In genomic region chr1:178275553-178275952, GRCh38 we compare ENCODE assay signal across 17 cellular contexts.
A peak's percentile ranks its signal among the peaks of the same experiment; 100 is the strongest.
DNase-seq lines count a peak whose midpoint lies in the region; ATAC-seq, FAIRE-seq and TF ChIP-seq lines count a peak whose summit lies in the region.
"Had no signal": no experiment of that assay in that cellular context is flagged by ENCODE, and none has a peak within 500 bp of the region (broad histone marks: within the 10 kb centered on the region; RNA-seq: fewer than 3 reads in every experiment).

No MANE protein-coding gene starts in this region.

- H3K36me3 ChIP-seq in HUES64 (ENCODE audit: insufficient read depth, low read length) (no peaks in the 10 kb centered on the region), GM12878 (ENCODE audit: control insufficient read depth in 2 of 2, insufficient read depth in 2 of 2, low read length in 1 of 2) (no peaks in the 10 kb centered on the region), HepG2 (replicated peaks in 1 of 2; ENCODE audit: control insufficient read depth in 1 of 2, insufficient read depth in 2 of 2, low read length in 2 of 2) (no peaks in the 10 kb centered on the region)
- H3K36me3 ChIP-seq: gastrocnemius medialis, transverse colon had no signal

- H2AFZ ChIP-seq in GM12878 (ENCODE audit: control insufficient read depth, low read depth, low read length) (no peak overlapping the region), HepG2 (ENCODE audit: low read length) (no peak overlapping the region)

- ATAC-seq in GM12878 (peak; percentile 40; the same call in 2 of the 3 replicates), HepG2 (no peak)
- ATAC-seq: gastrocnemius medialis; mucosa of descending colon; stimulated activated memory B cell treated with anti-CD40 and anti-IgM and Interleukin-4, amounts not matched to agents 10 μg/mL and 1 μg/mL and 100 μg/mL, for 72 hours had no signal

- CTCF ChIA-PET in GM12878 (lab: Yijun Ruan, JAX): interaction anchor here (1.5 kb wide), 1 partner anchor 11 kb away, joined by 4 read pairs; no protein-coding TSS in a partner anchor
- CTCF ChIA-PET in HepG2 (lab: Yijun Ruan, JAX; ENCODE audit: low intra/inter-chr PET ratio, low total read pairs): no interaction called here

- POLR2A ChIA-PET in GM12878 (lab: Charles Lee) (no interaction called here), HepG2 (lab: Yijun Ruan, JAX) (no interaction called here)

- SMC1A ChIA-PET in GM12878 (lab: Charles Lee; ENCODE audit: uncharacterized antibody, unreplicated experiment): no interaction called here

- H4K20me1 ChIP-seq in GM12878 (ENCODE audit: control insufficient read depth, insufficient read depth) (no peaks in the 10 kb centered on the region), HepG2 (ENCODE audit: insufficient read depth, low read length) (no peaks in the 10 kb centered on the region)

- H3K4me2 ChIP-seq in GM12878 (ENCODE audit: control insufficient read depth, insufficient read depth) (no peak overlapping the region), HepG2 (ENCODE audit: low read depth, low read length) (no peak overlapping the region)

- H3K4me3 ChIP-seq in HUES64 (ENCODE audit: low read length): no peak overlapping the region
- H3K4me3 ChIP-seq in GM12878: no peak overlapping the region
- no peak overlapping the region for H3K4me3 ChIP-seq in HepG2 (replicated peaks in 1 of 3; ENCODE audit: insufficient read depth in 1 of 3, low read depth in 2 of 3, low read length in 3 of 3)
- H3K4me3 ChIP-seq: gastrocnemius medialis, mucosa of descending colon, transverse colon had no signal

- TF ChIP-seq EP300 in GM12878 (IDR thresholded peaks at IDR 0.05; ENCODE audit: borderline replicate concordance in 1 of 2, control insufficient read depth in 1 of 2, low read depth in 2 of 2, low read length in 2 of 2) (no peak), HepG2 (IDR thresholded peaks at IDR 0.05; ENCODE audit: low read depth in 2 of 2, low read length in 2 of 2) (no peak), HepG2 (CRISPR knock-in tag; IDR thresholded peaks at IDR 0.05; ENCODE audit: borderline replicate concordance) (no peak)

- TF ChIP-seq POLR2A in GM12878 (IDR thresholded peaks at IDR 0.05; ENCODE audit: low read depth, low read length): no peak
- no peak for TF ChIP-seq POLR2A in HepG2 (IDR thresholded peaks at IDR 0.05; ENCODE audit: insufficient read depth in 1 of 2, low read depth in 2 of 2, low read length in 2 of 2)

- H3K79me2 ChIP-seq in GM12878 (ENCODE audit: control insufficient read depth, insufficient read depth, low read length): no peaks in the 10 kb centered on the region
- H3K79me2 ChIP-seq in HepG2 (ENCODE audit: insufficient read depth, low read length): no peaks in the 10 kb centered on the region

- H3K9me3 ChIP-seq in HUES64 (ENCODE audit: insufficient read depth, low read depth, low read length) (peaks cover 8% of the 10 kb centered on the region; the same call in 1 of the 2 replicates), GM12878 (replicated peaks; ENCODE audit: control insufficient read depth, insufficient read depth, low read length) (no peaks in the 10 kb centered on the region), HepG2 (ENCODE audit: low read length) (no peaks in the 10 kb centered on the region)
- H3K9me3 ChIP-seq: gastrocnemius medialis, mucosa of descending colon, transverse colon had no signal

- H3K9ac ChIP-seq in HUES64 (ENCODE audit: low read depth, low read length): no peak overlapping the region
- no peak overlapping the region for H3K9ac ChIP-seq in GM12878 (ENCODE audit: control insufficient read depth, insufficient read depth, low read length)
- no peak overlapping the region for H3K9ac ChIP-seq in HepG2 (ENCODE audit: insufficient read depth, low read depth, low read length)

- DNase-seq in CD1c-positive myeloid dendritic cell (ENCODE audit: extremely low spot score): peak; percentile 37
- DNase-seq in GM12878 (ENCODE audit: low read depth, low spot score): no peak
- no peak for DNase-seq in T1000 (lab: John Stamatoyannopoulos, UW)
- DNase-seq in HepG2 (ENCODE audit: low spot score): no peak
- no peak for DNase-seq in T-helper 9 cell
- DNase-seq in caudate nucleus (lab: John Stamatoyannopoulos, UW): no peak
- DNase-seq: activated CD4-positive, CD25-positive, alpha-beta regulatory T cell; activated naive CD4-positive, alpha-beta T cell treated with Interleukin-2 at 50 U/mL for 16 hours; effector CD4-positive, alpha-beta T cell; gastrocnemius medialis; mucosa of descending colon; NCI-H1436; NCI-H446; transverse colon had no signal

- BruUV-seq in GM12878 (replicated peaks; lab: Mats Ljungman, UMichigan) (no TSS peak), HepG2 (replicated peaks; lab: Mats Ljungman, UMichigan) (no TSS peak)

- RAD21 ChIA-PET in GM12878 (lab: Charles Lee; ENCODE audit: unreplicated experiment): no interaction called here

- H3K27me3 ChIP-seq in HUES64 (ENCODE audit: insufficient read depth, low read length): no peaks in the 10 kb centered on the region
- no peaks in the 10 kb centered on the region for H3K27me3 ChIP-seq in GM12878 (replicated peaks in 1 of 2; ENCODE audit: control insufficient read depth in 2 of 2, insufficient read depth in 2 of 2, low read length in 1 of 2)
- no peaks in the 10 kb centered on the region for H3K27me3 ChIP-seq in HepG2 (ENCODE audit: control insufficient read depth in 1 of 2, insufficient read depth in 2 of 2, low read length in 2 of 2)
- H3K27me3 ChIP-seq: gastrocnemius medialis, transverse colon had no signal

- intact Hi-C loops in GM12878 (cut with micrococcal nuclease; ENCODE audit: unreplicated experiment) (no loop called here), HepG2 (cut with micrococcal nuclease; ENCODE audit: unreplicated experiment) (no loop called here)

- TF ChIP-seq RAD21 in GM12878 (IDR thresholded peaks at IDR 0.05; ENCODE audit: insufficient read depth, low read depth, low read length) (no peak), HepG2 (CRISPR knock-in tag; IDR thresholded peaks at IDR 0.05) (no peak)

- FAIRE-seq in GM12878 (lab: Jason Lieb, UNC): no peak
- peak; percentile 30 for FAIRE-seq in islet of Langerhans (lab: Jason Lieb, UNC)
- FAIRE-seq in HepG2 (lab: Jason Lieb, UNC): no peak

- TF ChIP-seq CTCF in GM12878 (IDR thresholded peaks at IDR 0.05 in 2 of 3, conservative IDR thresholded peaks at IDR 0.05 in 1 of 3; ENCODE audit: control insufficient read depth in 2 of 3, extremely low read depth in 1 of 3, insufficient read depth in 1 of 3, low read depth in 3 of 3, low read length in 3 of 3): no peak
- no peak for TF ChIP-seq CTCF in HepG2 (CRISPR knock-in tag; IDR thresholded peaks at IDR 0.05)

- WGBS in HUES64: 93% methylated on average over 1 of the region's 2 CpGs
- 41% methylated on average over 2 of the region's 2 CpGs for WGBS in GM12878 (ENCODE audit: insufficient coverage, insufficient replicate concordance, low lambda C conversion rate, missing lambda C conversion rate)
- 95% methylated on average over 2 of the region's 2 CpGs for WGBS in HepG2 (ENCODE audit: low lambda C conversion rate)

- H3K27ac ChIP-seq in HUES64 (ENCODE audit: low read depth, low read length) (0 out of 2 replicates have a peak overlapping the region, but pooled peaks have one; percentile 21), GM12878 (ENCODE audit: control insufficient read depth, insufficient read depth) (no peak overlapping the region), HepG2 (ENCODE audit: extremely low read length, insufficient read depth, low read length) (no peak overlapping the region), caudate nucleus (ENCODE audit: low read depth, low read length) (no peak overlapping the region)
- H3K27ac ChIP-seq: gastrocnemius medialis, transverse colon had no signal

- in situ Hi-C loops in GM12878 (cut with MboI): no loop called here
- in situ Hi-C loops in HepG2 (cut with HindIII; ENCODE audit: extremely low pct_ligation_motif_present, low pct_unique_long_range_greater_than_20kb): no loop called here

- H3K4me1 ChIP-seq in HUES64 (ENCODE audit: insufficient read depth, low read length): peaks cover 64% of the 10 kb centered on the region
- no peaks in the 10 kb centered on the region for H3K4me1 ChIP-seq in GM12878 (ENCODE audit: control insufficient read depth, insufficient read depth, low read length)
- peaks cover 9% of the 10 kb centered on the region; the same call in 1 of the 2 replicates for H3K4me1 ChIP-seq in HepG2 (ENCODE audit: insufficient read depth, low read length)

TF ChIP-seq in GM12878, 131 proteins besides CTCF, POLR2A, EP300 and RAD21 (continues in another document):
- TF ChIP-seq PBX3 (IDR thresholded peaks at IDR 0.05; ENCODE audit: insufficient replicate concordance, low read depth, low read length) (no peak), ZNF274 (IDR thresholded peaks at IDR 0.05; ENCODE audit: insufficient read depth, insufficient read length) (no peak), ZNF622 (IDR thresholded peaks at IDR 0.05) (no peak), SP1 (IDR thresholded peaks at IDR 0.05; ENCODE audit: low read depth, low read length) (no peak), BHLHE40 (IDR thresholded peaks at IDR 0.05; ENCODE audit: borderline replicate concordance in 1 of 2, low read depth in 2 of 2, low read length in 1 of 2) (no peak)

TF ChIP-seq in HepG2, 621 proteins besides CTCF, POLR2A, EP300 and RAD21:
- no peak for TF ChIP-seq KDM6A (CRISPR knock-in tag; IDR thresholded peaks at IDR 0.05; ENCODE audit: low read depth)
- TF ChIP-seq NR1H2 (CRISPR knock-in tag; IDR thresholded peaks at IDR 0.05; ENCODE audit: borderline replicate concordance, low read depth): no peak
- no peak for TF ChIP-seq ZKSCAN1 (IDR thresholded peaks at IDR 0.05; ENCODE audit: low read length)
- TF ChIP-seq SKI (IDR thresholded peaks at IDR 0.05; ENCODE audit: partially characterized antibody): no peak
- no peak for TF ChIP-seq HNRNPL (IDR thresholded peaks at IDR 0.05; ENCODE audit: low read depth, low read length)
- TF ChIP-seq REPIN1 (CRISPR knock-in tag; IDR thresholded peaks at IDR 0.05; ENCODE audit: borderline replicate concordance, low read depth): no peak
- no peak for TF ChIP-seq ARNT2 (CRISPR knock-in tag; IDR thresholded peaks at IDR 0.05; ENCODE audit: low read depth)
- no peak for TF ChIP-seq ZNF17 (CRISPR knock-in tag; IDR thresholded peaks at IDR 0.05)
